ENCODE assay signal across 1 cellular context in the genomic region with DNA sequence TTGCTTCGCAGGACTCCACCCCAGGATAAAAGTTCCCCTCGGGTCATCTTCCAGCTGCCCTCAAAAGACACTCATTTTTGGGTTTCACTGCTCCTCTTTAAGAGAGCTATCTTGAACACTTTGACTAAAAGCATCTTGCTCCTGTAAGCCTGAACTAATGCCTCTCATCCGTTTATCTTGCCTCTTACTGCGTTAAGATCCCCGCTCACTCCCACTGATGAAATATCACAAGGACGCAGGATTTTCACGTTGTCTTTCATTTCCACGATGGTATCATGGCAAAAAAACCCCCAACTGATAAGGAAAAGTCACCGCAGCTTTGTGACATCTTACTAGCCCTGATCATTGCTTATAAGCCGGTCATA.
TF ChIP-seq lines count a peak whose summit lies in the region.

No MANE protein-coding gene starts in this region.

TF ChIP-seq in HEK293, 187 proteins besides CTCF, POLR2A, EP300 and RAD21 (continued from another document):
- TF ChIP-seq REST (tag by site-specific recombination; IDR thresholded peaks at IDR 0.05): no peak
